17 cellular contexts compared by ENCODE assay signal in genomic region chr2:98300475-98300874, GRCh38. TPM values are rescaled to one million over a fixed set of nuclear protein-coding genes. Genes with fewer than 3 reads are reported as not detected.
DNase-seq lines count a peak whose midpoint lies in the region; ATAC-seq and TF ChIP-seq lines count a peak whose summit lies in the region.
"Had no signal": no experiment of that assay in that cellular context is flagged by ENCODE, and none has a peak within 500 bp of the region (broad histone marks: within the 10 kb centered on the region; RNA-seq: fewer than 3 reads in every experiment).

No MANE protein-coding gene starts in this region.

- no peaks in the 10 kb centered on the region for H3K9me2 ChIP-seq in PC-9 (ENCODE audit: insufficient read depth)

- POLR2A ChIA-PET in PC-9 (lab: Charles Lee; ENCODE audit: unreplicated experiment) = no interaction called here

- no peaks in the 10 kb centered on the region for H4K20me1 ChIP-seq in PC-9 (ENCODE audit: insufficient read depth)
- H4K20me1 ChIP-seq in osteoblast (ENCODE audit: insufficient read depth, low read length) = no peaks in the 10 kb centered on the region

- H3K9me3 ChIP-seq in PC-9 (ENCODE audit: insufficient read depth, low read depth) = no peaks in the 10 kb centered on the region
- peaks cover 0 to 2% of the 10 kb centered on the region in 2 donors for H3K9me3 ChIP-seq in lung (ENCODE audit: control insufficient read depth in 2 of 2, insufficient read depth in 1 of 2, low read length in 1 of 2)
- no peaks in the 10 kb centered on the region for H3K9me3 ChIP-seq in osteoblast (ENCODE audit: low read depth, low read length)
- H3K9me3 ChIP-seq in HAP-1 = no peaks in the 10 kb centered on the region
- H3K9me3 ChIP-seq: A549, BE2C had no signal

- H2AFZ ChIP-seq in PC-9 (no peak overlapping the region), osteoblast (ENCODE audit: low read length) (no peak overlapping the region)

- no peaks in the 10 kb centered on the region for H3K36me3 ChIP-seq in PC-9 (ENCODE audit: low read depth)
- no peaks in the 10 kb centered on the region for H3K36me3 ChIP-seq in lung (ENCODE audit: control insufficient read depth in 2 of 2, insufficient read depth in 2 of 2, low read length in 2 of 2)
- no peaks in the 10 kb centered on the region for H3K36me3 ChIP-seq in osteoblast (ENCODE audit: insufficient read depth, low read length)
- H3K36me3 ChIP-seq in HAP-1 (replicated peaks) = no peaks in the 10 kb centered on the region
- H3K36me3 ChIP-seq: BE2C had no signal

- DNase-seq in PC-9 (no peak), lung (ENCODE audit: low spot score) (peak; percentile 27), osteoblast (ENCODE audit: insufficient read length, low spot score, missing footprints) (peak; percentile 8), foreskin keratinocyte (no peak), HAP-1 (ENCODE audit: low spot score in 2 of 2) (no peak)
- no peak for DNase-seq in NK-92 treated with Interleukin-12 subunit alpha and Interleukin-12 subunit beta, amount 100 ng/mL, for 24 hours (lab: John Stamatoyannopoulos, UW)
- DNase-seq: BE2C; CD8-positive, alpha-beta T cell; COR-L47; DMS153; DMS79 treated with DMSO at 0.1 percent for 48 hours; EL; GOT3 had no signal

- H3F3A ChIP-seq in PC-9 (ENCODE audit: insufficient read depth, low read depth) = no peaks in the 10 kb centered on the region

- peaks cover 75% of the 10 kb centered on the region for H3K27me3 ChIP-seq in PC-9 (ENCODE audit: insufficient read depth, low read depth)
- H3K27me3 ChIP-seq in lung (ENCODE audit: control insufficient read depth, insufficient read depth) = no peaks in the 10 kb centered on the region
- H3K27me3 ChIP-seq in osteoblast (ENCODE audit: insufficient read depth, low read length) = peaks cover 10% of the 10 kb centered on the region
- H3K27me3 ChIP-seq in foreskin keratinocyte = peaks cover 8% of the 10 kb centered on the region
- H3K27me3 ChIP-seq in HAP-1 (ENCODE audit: low read depth) = no peaks in the 10 kb centered on the region
- H3K27me3 ChIP-seq: BE2C had no signal

- H3K4me2 ChIP-seq in PC-9 = no peak overlapping the region
- no peak overlapping the region for H3K4me2 ChIP-seq in osteoblast (ENCODE audit: insufficient read depth, low read length)
- H3K4me2 ChIP-seq: A549 had no signal

- WGBS in lung, 2 donors = 93 to 95% methylated on average over 9 of the region's 9 CpGs

- ATAC-seq in lung (ENCODE audit: insufficient read depth, low FRiP score) (no peak), foreskin keratinocyte (no peak)
- ATAC-seq: CD8-positive, alpha-beta T cell had no signal

- H3K79me2 ChIP-seq in PC-9 (ENCODE audit: low read depth) (no peaks in the 10 kb centered on the region), osteoblast (ENCODE audit: insufficient read depth, low read length) (no peaks in the 10 kb centered on the region)

- intact Hi-C loops in PC-9 (cut with micrococcal nuclease; ENCODE audit: unreplicated experiment) = no loop called here

- H3K4me3 ChIP-seq in PC-9 (no peak overlapping the region), lung (no peak overlapping the region), osteoblast (ENCODE audit: insufficient read depth, low read length) (no peak overlapping the region), HAP-1 (no peak overlapping the region)
- H3K4me3 ChIP-seq: A549 had no signal

- BruUV-seq in PC-9 (replicated peaks; lab: Mats Ljungman, UMichigan) = no TSS peak

- TF ChIP-seq CTCF in PC-9 (conservative IDR thresholded peaks at IDR 0.05) (0 out of 2 replicates have a peak, but pooled peaks have one; percentile 18), lung (IDR thresholded peaks at IDR 0.05; ENCODE audit: control extremely low read depth, extremely low read depth) (no peak), osteoblast (IDR thresholded peaks at IDR 0.05; ENCODE audit: extremely low read depth, low read depth, low read length) (no peak), foreskin keratinocyte (conservative IDR thresholded peaks at IDR 0.05) (no peak)

- in situ Hi-C loops in HAP-1 (cut with MboI; ENCODE audit: low sequenced_read_pairs) = no loop called here

- H3K4me1 ChIP-seq in PC-9 (replicated peaks; ENCODE audit: insufficient read depth) (no peaks in the 10 kb centered on the region), lung (ENCODE audit: control insufficient read depth in 2 of 2, insufficient read depth in 2 of 2, low read length in 2 of 2) (no peaks in the 10 kb centered on the region), osteoblast (ENCODE audit: insufficient read depth, low read length) (no peaks in the 10 kb centered on the region), foreskin keratinocyte (no peaks in the 10 kb centered on the region), HAP-1 (no peaks in the 10 kb centered on the region)
- H3K4me1 ChIP-seq: A549, BE2C had no signal

- H3K27ac ChIP-seq in PC-9 (no peak overlapping the region), lung (ENCODE audit: low read depth in 1 of 2, low read length in 1 of 2) (no peak overlapping the region), osteoblast (ENCODE audit: low read depth, low read length) (no peak overlapping the region), foreskin keratinocyte (no peak overlapping the region)
- H3K27ac ChIP-seq: A549, C4-2B had no signal

- CTCF ChIA-PET in PC-9 (lab: Charles Lee) = no interaction called here

RNA-seq across cellular contexts. Expression of gene CNGA3, which starts 45.8 kb away (rescaled TPM):
- not detected in 2 replicates for total RNA-seq in PC-9 (2021)
- under 1 TPM; 0.23 to 0.40 TPM for total RNA-seq in lung
- polyA plus RNA-seq in lung = under 1 TPM; 0.06 to 0.13 TPM
- 0.29 and 0.36 TPM in 2 replicates for total RNA-seq in osteoblast
- total RNA-seq in foreskin keratinocyte = not detected in 2 replicates
- polyA plus RNA-seq in foreskin keratinocyte = not detected in 2 replicates
- total RNA-seq: CD8-positive, alpha-beta T cell; HT1080 had no signal
- polyA plus RNA-seq: A549, AG04450 had no signal

Comparison
In these comparisons a context has a peak if more than half of its experiments do, and no peak if none do; other contexts are left out.
1. DNase-seq: peak in lung (single experiment) and osteoblast (single experiment); none in PC-9 (0 of 2), foreskin keratinocyte (0 of 2), NK-92 treated with Interleukin-12 subunit alpha and Interleukin-12 subunit beta, amount 100 ng/mL, for 24 hours (single experiment) and HAP-1 (0 of 2).